Comparison of ENCODE assay signal across 20 cellular contexts in genomic region chr15:41913251-41913650, GRCh38.
"Had no signal": no experiment of that assay in that cellular context is flagged by ENCODE, and none has a peak within 500 bp of the region (broad histone marks: within the 10 kb centered on the region; RNA-seq: fewer than 3 reads in every experiment).

No MANE protein-coding gene starts in this region.

- H3K9ac ChIP-seq: neural progenitor cell had no signal

- DNase-seq: activated B cell treated with CpG ODN at 0.5 μM for 24 hours; activated CD4-positive, alpha-beta memory T cell treated with anti-CD3 and anti-CD28 coated beads, Interleukin-2, amount 10 ng/mL, durations not matched to agents 7 days and 5 days; activated CD4-positive, alpha-beta T cell treated with anti-CD3 and anti-CD28 coated beads for 36 hours; activated gamma-delta T cell treated with Interleukin-2 at 50 U/mL for 16 hours; brain microvascular endothelial cell; cortex of kidney; erythroblast; foreskin fibroblast; kidney; naive thymus-derived CD8-positive, alpha-beta T cell; stimulated activated CD4-positive, alpha-beta T cell treated with anti-CD3 and anti-CD28 coated beads, Interleukin-4, amount 100 ng/mL, for 24 hours; T1000 had no signal

- H3K36me3 ChIP-seq: neural progenitor cell had no signal

- H3K27ac ChIP-seq: brain microvascular endothelial cell, neural progenitor cell, tibial artery had no signal

- H3K9me3 Mint-ChIP-seq: activated B cell treated with CpG ODN at 0.5 μM for 24 hours; activated CD4-positive, alpha-beta memory T cell treated with anti-CD3 and anti-CD28 coated beads, Interleukin-2, amount 10 ng/mL, durations not matched to agents 7 days and 5 days; activated naive CD4-positive, alpha-beta T cell treated with anti-CD3 and anti-CD28 coated beads, Interleukin-2, amount 50 U/mL, for 72 hours; activated T-helper 1 cell treated with anti-CD3 and anti-CD28 coated beads, Interleukin-12 subunit alpha, Interleukin-12 subunit beta, Interleukin-2, Interleukin-4 antibody, amounts not matched to agents 30 ng/mL and 10 ng/mL and 1 ng/mL, durations not matched to agents 14 hours and 24 hours and 36 hours; central memory CD8-positive, alpha-beta T cell; naive thymus-derived CD8-positive, alpha-beta T cell; neural progenitor cell; stimulated activated naive CD8-positive, alpha-beta T cell treated with anti-CD3 and anti-CD28 coated beads, Interleukin-15, Interleukin-2, amounts not matched to agents 100 ng/mL and 50 ng/mL, for 24 hours had no signal

- H3K36me3 Mint-ChIP-seq: neural progenitor cell had no signal

- H3K9me3 ChIP-seq: spleen, tibial artery had no signal

- H3K27me3 Mint-ChIP-seq: activated B cell treated with CpG ODN at 0.5 μM for 24 hours; activated CD4-positive, alpha-beta memory T cell treated with anti-CD3 and anti-CD28 coated beads, Interleukin-2, amount 10 ng/mL, durations not matched to agents 7 days and 5 days; activated CD4-positive, alpha-beta T cell treated with anti-CD3 and anti-CD28 coated beads for 36 hours; central memory CD8-positive, alpha-beta T cell; naive thymus-derived CD8-positive, alpha-beta T cell; stimulated activated naive CD8-positive, alpha-beta T cell treated with anti-CD3 and anti-CD28 coated beads, Interleukin-15, Interleukin-2, amounts not matched to agents 100 ng/mL and 50 ng/mL, for 24 hours had no signal

- H3K4me1 ChIP-seq: neural progenitor cell had no signal

- H3K4me3 ChIP-seq: lung, neural progenitor cell, spleen, tibial artery had no signal

- H3K4me3 Mint-ChIP-seq: activated B cell treated with CpG ODN at 0.5 μM for 24 hours; activated CD4-positive, alpha-beta memory T cell treated with anti-CD3 and anti-CD28 coated beads, Interleukin-2, amount 10 ng/mL, durations not matched to agents 7 days and 5 days; activated CD4-positive, alpha-beta T cell treated with anti-CD3 and anti-CD28 coated beads for 36 hours; activated T-helper 1 cell treated with anti-CD3 and anti-CD28 coated beads, Interleukin-12 subunit alpha, Interleukin-12 subunit beta, Interleukin-2, Interleukin-4 antibody, amounts not matched to agents 30 ng/mL and 10 ng/mL and 1 ng/mL, durations not matched to agents 14 hours and 24 hours and 36 hours; central memory CD8-positive, alpha-beta T cell; neural progenitor cell; stimulated activated naive CD8-positive, alpha-beta T cell treated with anti-CD3 and anti-CD28 coated beads, Interleukin-15, Interleukin-2, amounts not matched to agents 100 ng/mL and 50 ng/mL, for 24 hours had no signal

- H3K27ac Mint-ChIP-seq: activated B cell treated with CpG ODN at 0.5 μM for 24 hours; activated CD4-positive, alpha-beta memory T cell treated with anti-CD3 and anti-CD28 coated beads, Interleukin-2, amount 10 ng/mL, durations not matched to agents 7 days and 5 days; activated CD4-positive, alpha-beta T cell treated with anti-CD3 and anti-CD28 coated beads for 36 hours; activated T-helper 1 cell treated with anti-CD3 and anti-CD28 coated beads, Interleukin-12 subunit alpha, Interleukin-12 subunit beta, Interleukin-2, Interleukin-4 antibody, amounts not matched to agents 30 ng/mL and 10 ng/mL and 1 ng/mL, durations not matched to agents 14 hours and 24 hours and 36 hours; neural progenitor cell; stimulated activated naive CD8-positive, alpha-beta T cell treated with anti-CD3 and anti-CD28 coated beads, Interleukin-15, Interleukin-2, amounts not matched to agents 100 ng/mL and 50 ng/mL, for 24 hours had no signal

- H3K27me3 ChIP-seq: brain microvascular endothelial cell, neural progenitor cell, spleen, tibial artery had no signal

- ATAC-seq: activated CD4-positive, alpha-beta T cell treated with anti-CD3 and anti-CD28 coated beads for 36 hours; activated naive CD4-positive, alpha-beta T cell treated with anti-CD3 and anti-CD28 coated beads, Interleukin-2, amount 50 U/mL, for 72 hours; naive thymus-derived CD8-positive, alpha-beta T cell had no signal

- H3K4me1 Mint-ChIP-seq: central memory CD8-positive, alpha-beta T cell; neural progenitor cell had no signal
